In genomic region chr3:143634991-143635390, GRCh38 we compare ENCODE assay signal across 15 cellular contexts.
"Had no signal": no experiment of that assay in that cellular context is flagged by ENCODE, and none has a peak within 500 bp of the region (broad histone marks: within the 10 kb centered on the region; RNA-seq: fewer than 3 reads in every experiment).

No MANE protein-coding gene starts in this region.

- H3K4me1 ChIP-seq: foreskin keratinocyte, vagina had no signal

- H3K27me3 ChIP-seq: brain microvascular endothelial cell, foreskin keratinocyte, ovary, vagina had no signal

- DNase-seq: activated CD4-positive, alpha-beta T cell treated with anti-CD3 and anti-CD28 coated beads, Interleukin-2, amount 10 ng/mL, durations not matched to agents 7 days and 5 days; activated CD4-positive, CD25-positive, alpha-beta regulatory T cell; activated T-cell treated with anti-CD3 and anti-CD28 coated beads for 4 hours; amniotic stem cell; brain microvascular endothelial cell; foreskin keratinocyte; head of caudate nucleus; mesenchymal stem cell; ovary; stimulated activated CD4-positive, alpha-beta T cell treated with anti-CD3 and anti-CD28 coated beads, Interleukin-4, amount 100 ng/mL, for 1 hour; stimulated activated CD8-positive, alpha-beta memory T cell treated with anti-CD3 and anti-CD28 coated beads, Interleukin-4, amount 100 ng/mL, for 48 hours; stimulated activated naive CD8-positive, alpha-beta T cell treated with anti-CD3 and anti-CD28 coated beads, Interleukin-15, amount 100 ng/mL, for 72 hours; T-helper 17 cell had no signal

- H3K36me3 ChIP-seq: brain microvascular endothelial cell, ovary had no signal

- ATAC-seq: foreskin keratinocyte; left lobe of liver; stimulated activated naive CD8-positive, alpha-beta T cell treated with anti-CD3 and anti-CD28 coated beads, Interleukin-15, amount 100 ng/mL, for 72 hours; T-helper 17 cell had no signal

- H3K4me3 ChIP-seq: ovary, vagina had no signal

- H3K9me3 ChIP-seq: ovary, vagina had no signal

- H3K27ac ChIP-seq: brain microvascular endothelial cell, foreskin keratinocyte, ovary, vagina had no signal
